Comparison of ENCODE assay signal across 18 cellular contexts in the genomic region with DNA sequence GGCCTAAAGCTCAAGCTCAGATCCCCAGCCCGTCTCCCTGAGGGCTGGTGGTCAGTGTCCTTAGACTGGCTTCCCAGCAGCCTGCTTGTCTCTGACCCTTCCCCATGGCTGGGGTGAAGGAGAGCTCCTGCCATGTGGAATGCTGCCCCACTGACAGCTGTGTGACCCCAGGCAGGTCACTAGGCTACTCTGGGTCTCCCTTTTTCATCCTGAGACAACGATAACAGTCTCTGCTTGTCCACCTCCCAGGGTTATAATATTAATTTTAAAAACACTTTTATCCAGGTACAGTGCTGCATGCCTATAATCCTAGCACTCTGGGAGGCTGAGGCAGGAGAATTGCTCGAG. TPM values are rescaled to one million over a fixed set of nuclear protein-coding genes. Genes with fewer than 3 reads are reported as not detected.
"Had no signal": no experiment of that assay in that cellular context is flagged by ENCODE, and none has a peak within 500 bp of the region (broad histone marks: within the 10 kb centered on the region; RNA-seq: fewer than 3 reads in every experiment).

No MANE protein-coding gene starts in this region.

- H3K27me3 Mint-ChIP-seq: activated CD4-positive, alpha-beta memory T cell treated with anti-CD3 and anti-CD28 coated beads for 36 hours; activated CD4-positive, alpha-beta T cell treated with anti-CD3 and anti-CD28 coated beads for 36 hours; activated naive CD8-positive, alpha-beta T cell treated with anti-CD3 and anti-CD28 coated beads, Interleukin-2, amount 10 ng/mL, durations not matched to agents 7 days and 5 days; dendritic cell treated with granulocyte-macrophage colony-stimulating factor and Interleukin-4, amounts not matched to agents 40 ng/mL and 50 ng/mL, for 4 days; effector memory CD8-positive, alpha-beta T cell had no signal

- H3K4me3 ChIP-seq: heart left ventricle, lower lobe of right lung, pancreas, upper lobe of left lung had no signal

- H3K27me3 ChIP-seq: heart left ventricle, pancreas, upper lobe of left lung had no signal

- DNase-seq: activated CD4-positive, alpha-beta memory T cell treated with anti-CD3 and anti-CD28 coated beads for 36 hours; activated CD4-positive, alpha-beta T cell treated with anti-CD3 and anti-CD28 coated beads for 36 hours; activated gamma-delta T cell; activated naive CD8-positive, alpha-beta T cell treated with anti-CD3 and anti-CD28 coated beads, Interleukin-2, amount 10 ng/mL, durations not matched to agents 7 days and 5 days; activated T-cell treated with anti-CD3 and anti-CD28 coated beads, Interleukin-2, amount 50 U/mL, for 48 hours; cerebellar nuclear complex; effector memory CD8-positive, alpha-beta T cell; heart left ventricle; left cardiac atrium; lower lobe of right lung; pancreas; stimulated activated CD4-positive, alpha-beta T cell treated with anti-CD3 and anti-CD28 coated beads, Interleukin-4, amount 100 ng/mL, for 4 hours; stimulated activated CD8-positive, alpha-beta memory T cell treated with anti-CD3 and anti-CD28 coated beads, Interleukin-4, amount 100 ng/mL, for 48 hours; stimulated activated naive CD8-positive, alpha-beta T cell treated with anti-CD3 and anti-CD28 coated beads, Interleukin-15, Interleukin-2, amounts not matched to agents 100 U/mL and 50 U/mL, for 24 hours; upper lobe of left lung had no signal

- H3K9me3 ChIP-seq: heart left ventricle, lower lobe of right lung, pancreas, upper lobe of left lung had no signal

- H3K4me1 ChIP-seq: pancreas had no signal

- ATAC-seq: activated CD4-positive, alpha-beta T cell treated with anti-CD3 and anti-CD28 coated beads for 36 hours; effector memory CD8-positive, alpha-beta T cell; heart left ventricle; left cardiac atrium; lower lobe of right lung; stimulated activated naive CD8-positive, alpha-beta T cell treated with anti-CD3 and anti-CD28 coated beads, Interleukin-15, Interleukin-2, amounts not matched to agents 100 U/mL and 50 U/mL, for 24 hours had no signal

- H3K27ac ChIP-seq: lower lobe of right lung, pancreas had no signal

- H3K27ac Mint-ChIP-seq: dendritic cell treated with granulocyte-macrophage colony-stimulating factor and Interleukin-4, amounts not matched to agents 40 ng/mL and 50 ng/mL, for 4 days had no signal

- H3K36me3 ChIP-seq: pancreas had no signal

- H3K9me3 Mint-ChIP-seq: activated CD4-positive, alpha-beta memory T cell treated with anti-CD3 and anti-CD28 coated beads for 36 hours; activated naive CD8-positive, alpha-beta T cell treated with anti-CD3 and anti-CD28 coated beads, Interleukin-2, amount 10 ng/mL, durations not matched to agents 7 days and 5 days; dendritic cell treated with granulocyte-macrophage colony-stimulating factor and Interleukin-4, amounts not matched to agents 40 ng/mL and 50 ng/mL, for 4 days; effector memory CD8-positive, alpha-beta T cell; T-helper 1 cell treated with Interleukin-12 subunit alpha and Interleukin-12 subunit beta and Interleukin-4 antibody, amounts not matched to agents 30 μg/mL and 1 μg/mL, for 36 hours had no signal

- H3K4me3 Mint-ChIP-seq: activated CD4-positive, alpha-beta memory T cell treated with anti-CD3 and anti-CD28 coated beads for 36 hours; activated CD4-positive, alpha-beta T cell treated with anti-CD3 and anti-CD28 coated beads for 36 hours; activated naive CD8-positive, alpha-beta T cell treated with anti-CD3 and anti-CD28 coated beads, Interleukin-2, amount 10 ng/mL, durations not matched to agents 7 days and 5 days; dendritic cell treated with granulocyte-macrophage colony-stimulating factor and Interleukin-4, amounts not matched to agents 40 ng/mL and 50 ng/mL, for 4 days; effector memory CD8-positive, alpha-beta T cell; T-helper 1 cell treated with Interleukin-12 subunit alpha and Interleukin-12 subunit beta and Interleukin-4 antibody, amounts not matched to agents 30 μg/mL and 1 μg/mL, for 36 hours had no signal

RNA-seq across cellular contexts. Expression of a gene that starts 47.3 kb away (rescaled TPM):
- total RNA-seq: epithelial cell of proximal tubule had no signal
